ENCODE assay signal across 26 cellular contexts in genomic region chr18:75554112-75554511, GRCh38.
"Had no signal": no experiment of that assay in that cellular context is flagged by ENCODE, and none has a peak within 500 bp of the region (broad histone marks: within the 10 kb centered on the region; RNA-seq: fewer than 3 reads in every experiment).

No MANE protein-coding gene starts in this region.

- DNase-seq: activated CD4-positive, alpha-beta T cell treated with anti-CD3 and anti-CD28 coated beads for 36 hours; activated CD4-positive, alpha-beta T cell treated with anti-CD3 and anti-CD28 coated beads, Interleukin-2, amount 50 U/mL, for 4 hours; activated CD8-positive, alpha-beta memory T cell treated with anti-CD3 and anti-CD28 coated beads, Interleukin-2, amount 50 U/mL, for 48 hours; activated CD8-positive, alpha-beta T cell treated with anti-CD3 and anti-CD28 coated beads, Interleukin-2, amount 10 ng/mL, durations not matched to agents 7 days and 5 days; activated effector memory CD4-positive, alpha-beta T cell treated with Interleukin-2 at 50 U/mL for 16 hours; activated naive CD4-positive, alpha-beta T cell; activated T-cell treated with anti-CD3 and anti-CD28 coated beads, Interleukin-2, amount 50 U/mL, for 1 hour; aorta; central memory CD4-positive, alpha-beta T cell; NCI-H1092; NCI-H1436 treated with DMSO at 0.1 percent for 48 hours; NCI-H187; NCI-H2171; NCI-H2227 treated with DMSO at 0.1 percent for 48 hours; NCI-H446 treated with DMSO at 0.1 percent for 48 hours; NCI-H524 treated with DMSO at 0.1 percent for 48 hours; NK-92 treated with Interleukin-12 subunit alpha and Interleukin-12 subunit beta, amount 100 ng/mL, for 24 hours; OCI-M1; RPMI8226; SK-N-SH; T-helper 1 cell had no signal

- H3K27ac ChIP-seq: KMS-11, VCaP had no signal

- ATAC-seq: activated CD4-positive, alpha-beta T cell treated with anti-CD3 and anti-CD28 coated beads for 36 hours; activated CD8-positive, alpha-beta T cell treated with anti-CD3 and anti-CD28 coated beads, Interleukin-2, amount 10 ng/mL, durations not matched to agents 7 days and 5 days; Panc1; Right ventricle myocardium inferior had no signal

- H3K4me1 Mint-ChIP-seq: activated CD4-positive, alpha-beta T cell treated with anti-CD3 and anti-CD28 coated beads for 36 hours; activated naive CD4-positive, alpha-beta T cell treated with anti-CD3 and anti-CD28 coated beads, Interleukin-2, amount 50 U/mL, for 24 hours had no signal

- H3K9me3 Mint-ChIP-seq: activated naive CD4-positive, alpha-beta T cell treated with anti-CD3 and anti-CD28 coated beads, Interleukin-2, amount 50 U/mL, for 24 hours had no signal

- H3K4me3 Mint-ChIP-seq: activated CD4-positive, alpha-beta T cell treated with anti-CD3 and anti-CD28 coated beads for 36 hours; activated CD8-positive, alpha-beta T cell treated with anti-CD3 and anti-CD28 coated beads, Interleukin-2, amount 10 ng/mL, durations not matched to agents 7 days and 5 days; activated naive CD4-positive, alpha-beta T cell treated with anti-CD3 and anti-CD28 coated beads, Interleukin-2, amount 50 U/mL, for 24 hours had no signal

- H3K9ac ChIP-seq: KMS-11, SK-N-SH had no signal

- H3K9me3 ChIP-seq: SK-N-SH had no signal

- H3K36me3 Mint-ChIP-seq: activated naive CD4-positive, alpha-beta T cell treated with anti-CD3 and anti-CD28 coated beads, Interleukin-2, amount 50 U/mL, for 24 hours had no signal

- H3K27ac Mint-ChIP-seq: activated CD4-positive, alpha-beta T cell treated with anti-CD3 and anti-CD28 coated beads for 36 hours; activated CD8-positive, alpha-beta T cell treated with anti-CD3 and anti-CD28 coated beads, Interleukin-2, amount 10 ng/mL, durations not matched to agents 7 days and 5 days; activated naive CD4-positive, alpha-beta T cell treated with anti-CD3 and anti-CD28 coated beads, Interleukin-2, amount 50 U/mL, for 24 hours had no signal
